In genomic region chr12:31783996-31784645, GRCh38 we compare ENCODE assay signal across 24 cellular contexts. TPM values are rescaled to one million over a fixed set of nuclear protein-coding genes. Genes with fewer than 3 reads are reported as not detected.
A peak's percentile ranks its signal among the peaks of the same experiment; 100 is the strongest.
DNase-seq lines count a peak whose midpoint lies in the region; ATAC-seq and TF ChIP-seq lines count a peak whose summit lies in the region.
"Had no signal": no experiment of that assay in that cellular context is flagged by ENCODE, and none has a peak within 500 bp of the region (broad histone marks: within the 10 kb centered on the region; RNA-seq: fewer than 3 reads in every experiment).

No MANE protein-coding gene starts in this region.

- intact Hi-C loops in right cardiac atrium (cut with DNase I) = no loop called here

- H3K4me1 ChIP-seq in right cardiac atrium (ENCODE audit: control insufficient read depth, insufficient read depth, low read length) = no peaks in the 10 kb centered on the region
- H3K4me1 ChIP-seq: esophagus muscularis mucosa, tibial nerve had no signal

- H3K9me3 Mint-ChIP-seq in mesothelial cell of epicardium = peaks cover 20% of the 10 kb centered on the region

- peaks cover 2% of the 10 kb centered on the region for H3K36me3 Mint-ChIP-seq in mesothelial cell of epicardium
- H3K36me3 Mint-ChIP-seq: stimulated activated effector memory CD8-positive, alpha-beta T cell treated with anti-CD3 and anti-CD28 coated beads, Interleukin-12 subunit alpha, Interleukin-12 subunit beta, amount 100 ng/mL, for 72 hours had no signal

- H3K27me3 ChIP-seq in right cardiac atrium (ENCODE audit: control insufficient read depth, insufficient read depth) = no peaks in the 10 kb centered on the region
- H3K27me3 ChIP-seq: dorsolateral prefrontal cortex, esophagus muscularis mucosa, tibial nerve had no signal

- no peak overlapping the region for H3K27ac ChIP-seq in right cardiac atrium (ENCODE audit: low read length)
- H3K27ac ChIP-seq: 22Rv1, dorsolateral prefrontal cortex, esophagus muscularis mucosa, tibial nerve had no signal

- ATAC-seq in HG03108 (IDR thresholded peaks at IDR 0.05; ENCODE audit: unreplicated experiment) (no peak), GM18868 (IDR thresholded peaks at IDR 0.05; ENCODE audit: unreplicated experiment) (no peak), right cardiac atrium (no peak)
- ATAC-seq: left cardiac atrium; stimulated activated effector memory CD8-positive, alpha-beta T cell treated with anti-CD3 and anti-CD28 coated beads, Interleukin-12 subunit alpha, Interleukin-12 subunit beta, amount 100 ng/mL, for 72 hours had no signal

- TF ChIP-seq CTCF in HFF-Myc (IDR thresholded peaks at IDR 0.05; ENCODE audit: low read depth, low read length, missing control alignments) (no peak), mesothelial cell of epicardium (IDR thresholded peaks at IDR 0.05; ENCODE audit: unreplicated experiment) (no peak)

- H3K27me3 Mint-ChIP-seq in mesothelial cell of epicardium (ENCODE audit: low read depth) = no peaks in the 10 kb centered on the region
- H3K27me3 Mint-ChIP-seq: activated naive CD8-positive, alpha-beta T cell; CD4-positive, CD25-positive, alpha-beta regulatory T cell had no signal

- H3K4me1 Mint-ChIP-seq in mesothelial cell of epicardium = peaks cover 13% of the 10 kb centered on the region
- H3K4me1 Mint-ChIP-seq: stimulated activated effector memory CD8-positive, alpha-beta T cell treated with anti-CD3 and anti-CD28 coated beads, Interleukin-12 subunit alpha, Interleukin-12 subunit beta, amount 100 ng/mL, for 72 hours had no signal

- H3K4me3 ChIP-seq in HFF-Myc (replicated peaks; ENCODE audit: low read depth, low read length) = no peak overlapping the region
- H3K4me3 ChIP-seq in right cardiac atrium (ENCODE audit: low read length) = no peak overlapping the region
- H3K4me3 ChIP-seq: dorsolateral prefrontal cortex, esophagus muscularis mucosa, smooth muscle cell, tibial nerve had no signal

- peak; percentile 24 for DNase-seq in DMS53 (lab: John Stamatoyannopoulos, UW)
- DNase-seq in DMS53 treated with DMSO at 0.1 percent for 48 hours (lab: John Stamatoyannopoulos, UW; ENCODE audit: unreplicated experiment) = no peak
- DNase-seq in HFF-Myc (ENCODE audit: extremely low read depth, low read depth) = peak; percentile 57
- DNase-seq in NOMO-1 treated with DMSO at 0.1 percent for 48 hours (lab: John Stamatoyannopoulos, UW; ENCODE audit: unreplicated experiment) = peak; percentile 69
- DNase-seq in mesothelial cell of epicardium (ENCODE audit: low spot score in 2 of 2, unreplicated experiment in 2 of 2) = no peak
- DNase-seq in right cardiac atrium = no peak
- DNase-seq: activated CD4-positive, CD25-positive, alpha-beta regulatory T cell treated with anti-CD3 and anti-CD28 coated beads, Interleukin-2, amount 50 U/mL, for 72 hours; activated T-cell treated with anti-CD3 and anti-CD28 coated beads for 4 hours; CD4-positive, CD25-positive, alpha-beta regulatory T cell; dorsolateral prefrontal cortex; hippocampal formation; left cardiac atrium; NCI-H1092 treated with DMSO at 0.1 percent for 48 hours; NCI-H526; posterior cingulate gyrus; T-helper 2 cell had no signal

- no peak overlapping the region for H3K4me3 Mint-ChIP-seq in mesothelial cell of epicardium
- H3K4me3 Mint-ChIP-seq: activated naive CD8-positive, alpha-beta T cell; stimulated activated effector memory CD8-positive, alpha-beta T cell treated with anti-CD3 and anti-CD28 coated beads, Interleukin-12 subunit alpha, Interleukin-12 subunit beta, amount 100 ng/mL, for 72 hours had no signal

- peak overlapping the region; percentile 73 for H3K27ac Mint-ChIP-seq in mesothelial cell of epicardium
- H3K27ac Mint-ChIP-seq: activated naive CD8-positive, alpha-beta T cell; stimulated activated effector memory CD8-positive, alpha-beta T cell treated with anti-CD3 and anti-CD28 coated beads, Interleukin-12 subunit alpha, Interleukin-12 subunit beta, amount 100 ng/mL, for 72 hours had no signal

- no peaks in the 10 kb centered on the region for H3K9me3 ChIP-seq in right cardiac atrium (ENCODE audit: control insufficient read depth, low read length)
- H3K9me3 ChIP-seq: esophagus muscularis mucosa, tibial nerve had no signal

- 62% methylated on average over 3 of the region's 3 CpGs for WGBS in right cardiac atrium

RNA-seq across cellular contexts. Expression of gene AMN1, which starts 55.3 kb away (rescaled TPM):
- total RNA-seq in mesothelial cell of epicardium = 14.6 to 17.5 TPM (median 15.3 TPM) in 3 replicates
- total RNA-seq in right cardiac atrium = 10 to 100 TPM; 10.7 to 13.9 (median 11.6) TPM
- 9.6 TPM for polyA plus RNA-seq in right cardiac atrium

Comparison
In these comparisons a context has a peak if more than half of its experiments do, and no peak if none do; other contexts are left out.
1. DNase-seq: peak in DMS53 (single experiment), HFF-Myc (single experiment) and NOMO-1 treated with DMSO at 0.1 percent for 48 hours (single experiment); none in DMS53 treated with DMSO at 0.1 percent for 48 hours (single experiment), mesothelial cell of epicardium (0 of 2) and right cardiac atrium (0 of 3).